In genomic region chr4:15479913-15480185, GRCh38 we compare ENCODE assay signal across 9 cellular contexts. TPM values are rescaled to one million over a fixed set of nuclear protein-coding genes. Genes with fewer than 3 reads are reported as not detected.
DNase-seq lines count a peak whose midpoint lies in the region; ATAC-seq and TF ChIP-seq lines count a peak whose summit lies in the region.
"Had no signal": no experiment of that assay in that cellular context is flagged by ENCODE, and none has a peak within 500 bp of the region (broad histone marks: within the 10 kb centered on the region; RNA-seq: fewer than 3 reads in every experiment).

No MANE protein-coding gene starts in this region.

- H2AFZ ChIP-seq in OCI-LY7 (ENCODE audit: low read length) = peak overlapping the region; percentile 70; the same call in 1 of the 2 replicates

- H3K4me1 Mint-ChIP-seq in endothelial cell (ENCODE audit: unreplicated experiment) = peaks cover 6% of the 10 kb centered on the region
- no peaks in the 10 kb centered on the region for H3K4me1 Mint-ChIP-seq in stimulated activated naive CD8-positive, alpha-beta T cell treated with anti-CD3 and anti-CD28 coated beads, Interleukin-15, amount 100 ng/mL, for 72 hours

- H3K4me3 ChIP-seq in OCI-LY7 (ENCODE audit: low read depth, low read length, poor library complexity, severe bottlenecking) (no peak overlapping the region), lung (peak overlapping the region; percentile 9), transverse colon (peak overlapping the region in 3 of 4 donors; percentile 17 to 35 (median 21))

- H3K27ac Mint-ChIP-seq in endothelial cell (ENCODE audit: unreplicated experiment) = no peak overlapping the region
- H3K27ac Mint-ChIP-seq in stimulated activated naive CD8-positive, alpha-beta T cell treated with anti-CD3 and anti-CD28 coated beads, Interleukin-15, amount 100 ng/mL, for 72 hours = no peak overlapping the region

- no peak overlapping the region for H3K4me2 ChIP-seq in OCI-LY7 (ENCODE audit: low read length)

- CTCF ChIA-PET in OCI-LY7 (lab: Charles Lee; ENCODE audit: unreplicated experiment) = interaction anchor here (1.1 kb wide), 1 partner anchor 476 kb away, joined by 3 read pairs; no protein-coding TSS in a partner anchor

- H3K27ac ChIP-seq in OCI-LY7 (ENCODE audit: low read depth, low read length, poor library complexity, severe bottlenecking) (no peak overlapping the region), lung (ENCODE audit: low read depth in 1 of 2, low read length in 1 of 2) (peak overlapping the region in 1 of 2 donors; percentile 43), transverse colon (peak overlapping the region; percentile 57 to 83 (median 82))

- H3K27me3 Mint-ChIP-seq in endothelial cell (ENCODE audit: unreplicated experiment) = peaks cover 6% of the 10 kb centered on the region
- no peaks in the 10 kb centered on the region for H3K27me3 Mint-ChIP-seq in stimulated activated naive CD8-positive, alpha-beta T cell treated with anti-CD3 and anti-CD28 coated beads, Interleukin-15, amount 100 ng/mL, for 72 hours

- H3K79me2 ChIP-seq in OCI-LY7 (ENCODE audit: insufficient read depth, low read depth, low read length) = no peaks in the 10 kb centered on the region

- H3K4me1 ChIP-seq in OCI-LY7 (ENCODE audit: insufficient read depth, low read length, poor library complexity, severe bottlenecking) = no peaks in the 10 kb centered on the region
- H3K4me1 ChIP-seq in lung (ENCODE audit: control insufficient read depth in 2 of 2, insufficient read depth in 2 of 2, low read length in 2 of 2) = peaks cover 0 to 3% of the 10 kb centered on the region in 2 donors
- peaks cover 0 to 8% (median 6%) of the 10 kb centered on the region in 4 donors for H3K4me1 ChIP-seq in transverse colon

- no peaks in the 10 kb centered on the region for H3K9me2 ChIP-seq in OCI-LY7 (ENCODE audit: insufficient read depth, low read length)

- H3K36me3 ChIP-seq in OCI-LY7 (ENCODE audit: insufficient read depth, low read length) (no peaks in the 10 kb centered on the region), lung (ENCODE audit: control insufficient read depth in 2 of 2, insufficient read depth in 2 of 2, low read length in 2 of 2) (peaks cover 0 to 1% of the 10 kb centered on the region in 2 donors), transverse colon (no peaks in the 10 kb centered on the region)

- no peak for TF ChIP-seq EP300 in transverse colon (IDR thresholded peaks at IDR 0.05; ENCODE audit: low read depth)

- peaks cover 39% of the 10 kb centered on the region for H3K36me3 Mint-ChIP-seq in endothelial cell (ENCODE audit: low read depth, unreplicated experiment)

- TF ChIP-seq CTCF in OCI-LY7 (conservative IDR thresholded peaks at IDR 0.05; ENCODE audit: low read length) = no peak
- no peak for TF ChIP-seq CTCF in endothelial cell (IDR thresholded peaks at IDR 0.05; ENCODE audit: unreplicated experiment)
- no peak for TF ChIP-seq CTCF in lung (IDR thresholded peaks at IDR 0.05; ENCODE audit: control extremely low read depth, extremely low read depth)
- no peak for TF ChIP-seq CTCF in transverse colon (IDR thresholded peaks at IDR 0.05)

- 60 to 69% methylated on average over 3 of the region's 3 CpGs for WGBS in lung, 2 donors
- whole genome bisulfite sequencing in transverse colon (ENCODE audit: low coverage in 1 of 2), 2 donors = 55 to 65% methylated on average over 3 of the region's 3 CpGs

- no peaks in the 10 kb centered on the region for H3K9me3 Mint-ChIP-seq in endothelial cell (ENCODE audit: unreplicated experiment)
- peaks cover 8 to 12% of the 10 kb centered on the region in 2 donors for H3K9me3 Mint-ChIP-seq in stimulated activated naive CD8-positive, alpha-beta T cell treated with anti-CD3 and anti-CD28 coated beads, Interleukin-15, amount 100 ng/mL, for 72 hours

- H3K27me3 ChIP-seq in lung (ENCODE audit: control insufficient read depth, insufficient read depth) = no peaks in the 10 kb centered on the region
- no peaks in the 10 kb centered on the region for H3K27me3 ChIP-seq in transverse colon

- no TSS peak for BruUV-seq in OCI-LY7 (replicated peaks; lab: Mats Ljungman, UMichigan)

- H4K20me1 ChIP-seq in OCI-LY7 (ENCODE audit: insufficient read depth, low read length) = no peaks in the 10 kb centered on the region

- intact Hi-C loops in OCI-LY7 (cut with micrococcal nuclease; ENCODE audit: unreplicated experiment) (loop anchor here (1.0 to 10.0 kb wide), 7 partner anchors 170 to 782 kb away; no protein-coding TSS in a partner anchor), transverse colon (cut with DNase I; ENCODE audit: low total_unique reads) (loop anchor here (5.0 kb wide), 1 partner anchor 172 kb away; no protein-coding TSS in a partner anchor)

- no peak for DNase-seq in OCI-LY7 (ENCODE audit: low spot score)
- DNase-seq in endothelial cell (ENCODE audit: low spot score) = no peak
- no peak for DNase-seq in lung (ENCODE audit: low spot score)
- DNase-seq in transverse colon = no peak
- no peak for DNase-seq in NCI-H1436 treated with DMSO at 0.1 percent for 48 hours (lab: John Stamatoyannopoulos, UW)
- no peak for DNase-seq in stimulated activated naive CD8-positive, alpha-beta T cell treated with anti-CD3 and anti-CD28 coated beads, Interleukin-15, amount 100 ng/mL, for 72 hours
- DNase-seq: KBM-7 had no signal

- no peaks in the 10 kb centered on the region for H3K9me3 ChIP-seq in OCI-LY7 (ENCODE audit: low read length)
- H3K9me3 ChIP-seq in lung (ENCODE audit: control insufficient read depth in 2 of 2, insufficient read depth in 1 of 2, low read length in 1 of 2) = no peaks in the 10 kb centered on the region
- no peaks in the 10 kb centered on the region for H3K9me3 ChIP-seq in transverse colon

- no peak for TF ChIP-seq POLR2A in transverse colon (IDR thresholded peaks at IDR 0.05)

- in situ Hi-C loops in transverse colon (cut with MboI; ENCODE audit: low pct_ligation_motif_present in 1 of 4, low pct_unique_long_range_greater_than_20kb in 1 of 4, low sequenced_read_pairs in 3 of 4) = loop anchor here in 2 of 4 donors (25.0 kb wide), 2 partner anchors 482 to 507 kb away; partner anchors contain the start of gene FGFBP2 (in 1 of the 2)

- ATAC-seq in lung (ENCODE audit: insufficient read depth, low FRiP score) = no peak
- ATAC-seq in esophagus mucosa = no peak
- ATAC-seq in GM18498 (IDR thresholded peaks at IDR 0.05; ENCODE audit: unreplicated experiment) = no peak
- ATAC-seq in stimulated activated naive CD8-positive, alpha-beta T cell treated with anti-CD3 and anti-CD28 coated beads, Interleukin-15, amount 100 ng/mL, for 72 hours = no peak

- H3K4me3 Mint-ChIP-seq in endothelial cell (ENCODE audit: unreplicated experiment) = peak overlapping the region; percentile 82
- H3K4me3 Mint-ChIP-seq in stimulated activated naive CD8-positive, alpha-beta T cell treated with anti-CD3 and anti-CD28 coated beads, Interleukin-15, amount 100 ng/mL, for 72 hours = no peak overlapping the region

- POLR2A ChIA-PET in OCI-LY7 (lab: Charles Lee) = interaction anchor here (0.9 kb wide), 1 partner anchor 17 kb away, joined by 3 read pairs; no protein-coding TSS in a partner anchor

RNA-seq across cellular contexts. Expression of gene CC2D2A, which starts 10.2 kb away (rescaled TPM):
- total RNA-seq in OCI-LY7 (2014; rRNA removed; shearing (Covaris generic)) = not detected in 2 replicates
- total RNA-seq in OCI-LY7 (2022) = not detected in 2 replicates
- total RNA-seq in endothelial cell (ENCODE audit: unreplicated experiment) = 43.0 TPM
- 10 to 100 TPM; 37.0 to 63.7 TPM for total RNA-seq in lung
- 10 to 100 TPM in 1 of 2 donors, 1 to 10 TPM in 1; 9.2 to 12.5 TPM for polyA plus RNA-seq in lung
- 10 to 100 TPM in 2 of 4 donors, 1 to 10 TPM in 2; 5.6 to 36.7 (median 9.6) TPM for total RNA-seq in transverse colon
- 9.6 TPM for total RNA-seq in esophagus mucosa

RNA-seq across cellular contexts. Expression of gene C1QTNF7, which starts 52.0 kb away (rescaled TPM):
- total RNA-seq in OCI-LY7 (2014; rRNA removed; shearing (Covaris generic)) = not detected in 2 replicates
- total RNA-seq in OCI-LY7 (2022) (not detected in 2 replicates), endothelial cell (ENCODE audit: unreplicated experiment) (not detected), lung (10 to 100 TPM in 1 of 2 donors, 1 to 10 TPM in 1; 3.1 to 10.5 TPM), transverse colon (1 to 10 TPM in 3 of 4 donors, not detected in 1; 3.7 to 8.4 (median 3.7) TPM), esophagus mucosa (0.52 TPM)
- polyA plus RNA-seq in lung = 1 to 10 TPM in 1 of 2 donors, under 1 TPM in 1; 0.38 to 1.6 TPM
